ENCODE assay signal across 16 cellular contexts in the genomic region with DNA sequence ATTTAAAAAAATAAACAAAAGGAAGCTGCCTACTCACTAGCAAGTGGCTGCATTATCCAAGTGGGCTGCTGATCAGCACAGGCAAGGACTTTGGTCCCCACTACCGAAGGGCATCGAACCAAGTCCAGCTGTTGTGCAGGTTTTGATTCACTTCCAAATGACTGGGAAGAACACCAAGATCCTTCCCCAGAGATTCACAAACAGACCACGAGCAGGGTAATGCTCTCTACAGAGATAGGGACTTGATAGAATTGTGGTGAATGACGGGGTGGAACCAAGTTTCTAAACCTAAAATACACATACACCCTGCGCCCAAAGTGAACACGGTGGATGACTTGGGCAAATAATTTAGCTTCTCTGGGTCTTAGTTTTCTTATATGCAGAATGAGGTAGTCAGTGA.
DNase-seq lines count a peak whose midpoint lies in the region; ATAC-seq and TF ChIP-seq lines count a peak whose summit lies in the region.
"Had no signal": no experiment of that assay in that cellular context is flagged by ENCODE, and none has a peak within 500 bp of the region (broad histone marks: within the 10 kb centered on the region; RNA-seq: fewer than 3 reads in every experiment).

No MANE protein-coding gene starts in this region.

- H3K4me3 ChIP-seq in AG10803 (ENCODE audit: low read length) (no peak overlapping the region), cardiac fibroblast (replicated peaks in 1 of 2; ENCODE audit: low read depth in 2 of 2, low read length in 2 of 2) (no peak overlapping the region), right cardiac atrium (ENCODE audit: low read length) (no peak overlapping the region)
- H3K4me3 ChIP-seq: A549, colonic mucosa, SJSA1 had no signal

- peak; percentile 44 for DNase-seq in AG10803 (ENCODE audit: low read depth)
- peak; percentile 12 to 20 for DNase-seq in cardiac fibroblast (ENCODE audit: low read depth in 2 of 2)
- DNase-seq in right cardiac atrium: peak in 1 of 3 donors; percentile 42
- no peak for DNase-seq in sciatic nerve (ENCODE audit: low spot score)
- no peak for DNase-seq in SHP77 treated with DMSO at 0.1 percent for 48 hours (lab: John Stamatoyannopoulos, UW)
- no peak for DNase-seq in ACHN
- no peak for DNase-seq in putamen (ENCODE audit: low spot score)
- DNase-seq: activated CD4-positive, alpha-beta T cell treated with anti-CD3 and anti-CD28 coated beads, Interleukin-2, amount 10 ng/mL, durations not matched to agents 7 days and 5 days; activated naive CD8-positive, alpha-beta T cell treated with anti-CD3 and anti-CD28 coated beads for 36 hours; colonic mucosa; NCI-H1694 treated with DMSO at 0.1 percent for 48 hours; NCI-H2227 treated with DMSO at 0.1 percent for 48 hours; NCI-H748 treated with DMSO at 0.1 percent for 48 hours had no signal

- H3K4me1 ChIP-seq in right cardiac atrium (ENCODE audit: control insufficient read depth, insufficient read depth, low read length): peaks cover 4% of the 10 kb centered on the region
- H3K4me1 ChIP-seq: A549, colonic mucosa, SJSA1 had no signal

- H3K27ac ChIP-seq in right cardiac atrium (ENCODE audit: low read length): no peak overlapping the region
- H3K27ac ChIP-seq: A549, colonic mucosa, SJSA1 had no signal

- H3K9me3 ChIP-seq in right cardiac atrium (ENCODE audit: control insufficient read depth, low read length): no peaks in the 10 kb centered on the region
- H3K9me3 ChIP-seq: A549, colonic mucosa, SJSA1 had no signal

- in situ Hi-C loops in ACHN (cut with HindIII; ENCODE audit: low pct_ligation_motif_present, low pct_unique_long_range_greater_than_20kb, low sequenced_read_pairs): no loop called here

- TF ChIP-seq CTCF in AG10803 (conservative IDR thresholded peaks at IDR 0.05; ENCODE audit: low read length) (no peak), cardiac fibroblast (IDR thresholded peaks at IDR 0.05; ENCODE audit: low read depth, low read length) (no peak)

- H3K27me3 ChIP-seq in right cardiac atrium (ENCODE audit: control insufficient read depth, insufficient read depth): no peaks in the 10 kb centered on the region
- H3K27me3 ChIP-seq: colonic mucosa, SJSA1 had no signal

- intact Hi-C loops in right cardiac atrium (cut with DNase I): no loop called here
- intact Hi-C loops in sciatic nerve (cut with DNase I): no loop called here

- WGBS in right cardiac atrium: 33% methylated on average over 6 of the region's 6 CpGs

- ATAC-seq in right cardiac atrium: peak; percentile 70 to 79
- ATAC-seq in sciatic nerve: peak; percentile 50
- no peak for ATAC-seq in HG02973 (IDR thresholded peaks at IDR 0.05; ENCODE audit: unreplicated experiment)
- ATAC-seq: A549 had no signal

Comparison
In these comparisons a context has a peak if more than half of its experiments do, and no peak if none do; other contexts are left out.
1. DNase-seq: peak in AG10803 (single experiment) and cardiac fibroblast (2 of 2); none in sciatic nerve (single experiment), SHP77 treated with DMSO at 0.1 percent for 48 hours (single experiment), ACHN (single experiment) and putamen (single experiment).